8 cellular contexts compared by ENCODE assay signal in the genomic region with DNA sequence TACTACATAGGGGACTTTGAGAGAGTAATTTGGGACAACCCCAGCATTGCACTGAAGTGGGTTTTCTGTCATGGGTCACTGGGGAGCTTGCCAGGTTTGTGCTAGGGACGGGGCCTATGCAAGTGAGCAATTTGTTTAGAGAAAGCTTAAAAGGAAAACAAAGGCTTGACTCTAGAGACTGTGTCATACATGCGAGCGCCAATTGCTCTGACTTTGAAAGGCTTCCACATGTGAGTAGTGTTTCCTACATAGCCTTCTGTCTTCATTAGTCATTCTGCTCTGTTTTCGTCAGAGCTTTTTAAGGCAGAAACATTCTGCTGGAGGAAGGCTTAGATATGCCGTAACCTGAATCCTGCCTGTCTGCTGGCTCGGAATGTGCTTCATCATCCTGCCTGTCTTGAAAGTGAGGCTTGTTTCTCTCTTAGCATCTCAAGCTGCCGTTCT. TPM values are rescaled to one million over a fixed set of nuclear protein-coding genes. Genes with fewer than 3 reads are reported as not detected.
DNase-seq lines count a peak whose midpoint lies in the region; ATAC-seq, FAIRE-seq and TF ChIP-seq lines count a peak whose summit lies in the region.

No MANE protein-coding gene starts in this region.

- H3K9me3 ChIP-seq in lower lobe of right lung (no peaks in the 10 kb centered on the region), vagina (no peaks in the 10 kb centered on the region)

- TF ChIP-seq CTCF in cardiac fibroblast (IDR thresholded peaks at IDR 0.05; ENCODE audit: low read depth, low read length) (no peak), lower lobe of right lung (IDR thresholded peaks at IDR 0.05) (no peak), vagina (IDR thresholded peaks at IDR 0.05) (no peak)

- H3K27me3 ChIP-seq in lower lobe of right lung (ENCODE audit: low read depth) (no peaks in the 10 kb centered on the region), vagina (no peaks in the 10 kb centered on the region)

- no peak for FAIRE-seq in GM12892 (lab: Jason Lieb, UNC)

- no peak for DNase-seq in Right ventricle myocardium inferior (ENCODE audit: missing footprints)
- no peak for DNase-seq in cardiac septum (ENCODE audit: low spot score)
- peak; percentile 96 to 100 for DNase-seq in cardiac fibroblast (ENCODE audit: low read depth in 2 of 2)
- no peak for DNase-seq in lower lobe of right lung
- peak in 1 of 2 donors; percentile 90 for DNase-seq in vagina (ENCODE audit: extremely low spot score in 2 of 2)
- DNase-seq in NCI-H2081 treated with DMSO at 0.1 percent for 48 hours (lab: John Stamatoyannopoulos, UW): no peak
- no peak for DNase-seq in GM12892 (ENCODE audit: insufficient read length)

- H3K4me1 ChIP-seq in lower lobe of right lung (peaks cover 7% of the 10 kb centered on the region), vagina (no peaks in the 10 kb centered on the region)

- intact Hi-C loops in Right ventricle myocardium inferior (cut with DNase I): no loop called here
- intact Hi-C loops in cardiac septum (cut with DNase I): no loop called here
- intact Hi-C loops in lower lobe of right lung (cut with DNase I): no loop called here
- intact Hi-C loops in vagina (cut with DNase I): no loop called here

- H3K27ac ChIP-seq in lower lobe of right lung (no peak overlapping the region), vagina (peak overlapping the region; percentile 68)

- TF ChIP-seq POLR2A in vagina (IDR thresholded peaks at IDR 0.05) (no peak), GM12892 (IDR thresholded peaks at IDR 0.05; ENCODE audit: low read depth, low read length) (no peak)

- peak; percentile 79 for ATAC-seq in Right ventricle myocardium inferior
- ATAC-seq in lower lobe of right lung: peak; percentile 28 to 51
- no peak for ATAC-seq in HG03460 (IDR thresholded peaks at IDR 0.05; ENCODE audit: unreplicated experiment)

- H3K36me3 ChIP-seq in lower lobe of right lung (peaks cover 27% of the 10 kb centered on the region), vagina (no peaks in the 10 kb centered on the region)

- H3K4me3 ChIP-seq in cardiac fibroblast (replicated peaks in 1 of 2; ENCODE audit: low read depth in 2 of 2, low read length in 2 of 2) (no peak overlapping the region), lower lobe of right lung (no peak overlapping the region), vagina (no peak overlapping the region)

RNA-seq across cellular contexts. Expression of a gene that starts 28.4 kb away (rescaled TPM):
- total RNA-seq in Right ventricle myocardium inferior (13.3 TPM), cardiac septum (8.9 TPM), lower lobe of right lung (2.1 TPM), vagina (5.6 TPM)
- 1.4 TPM for polyA plus RNA-seq in GM12892 (2012; ENCODE audit: missing spikeins)

RNA-seq across cellular contexts. Expression of a gene that starts 33.0 kb away (rescaled TPM):
- total RNA-seq in Right ventricle myocardium inferior: 7.8 TPM
- 9.4 TPM for total RNA-seq in cardiac septum
- total RNA-seq in lower lobe of right lung: 18.0 TPM
- 7.6 TPM for total RNA-seq in vagina
- 96.2 TPM for polyA plus RNA-seq in GM12892 (2012; ENCODE audit: missing spikeins)

Comparison
In these comparisons a context has a peak if more than half of its experiments do, and no peak if none do; other contexts are left out.
1. DNase-seq: peak in cardiac fibroblast (2 of 2); none in Right ventricle myocardium inferior (single experiment), cardiac septum (single experiment), lower lobe of right lung (single experiment), NCI-H2081 treated with DMSO at 0.1 percent for 48 hours (single experiment) and GM12892 (single experiment).